In the genomic region with DNA sequence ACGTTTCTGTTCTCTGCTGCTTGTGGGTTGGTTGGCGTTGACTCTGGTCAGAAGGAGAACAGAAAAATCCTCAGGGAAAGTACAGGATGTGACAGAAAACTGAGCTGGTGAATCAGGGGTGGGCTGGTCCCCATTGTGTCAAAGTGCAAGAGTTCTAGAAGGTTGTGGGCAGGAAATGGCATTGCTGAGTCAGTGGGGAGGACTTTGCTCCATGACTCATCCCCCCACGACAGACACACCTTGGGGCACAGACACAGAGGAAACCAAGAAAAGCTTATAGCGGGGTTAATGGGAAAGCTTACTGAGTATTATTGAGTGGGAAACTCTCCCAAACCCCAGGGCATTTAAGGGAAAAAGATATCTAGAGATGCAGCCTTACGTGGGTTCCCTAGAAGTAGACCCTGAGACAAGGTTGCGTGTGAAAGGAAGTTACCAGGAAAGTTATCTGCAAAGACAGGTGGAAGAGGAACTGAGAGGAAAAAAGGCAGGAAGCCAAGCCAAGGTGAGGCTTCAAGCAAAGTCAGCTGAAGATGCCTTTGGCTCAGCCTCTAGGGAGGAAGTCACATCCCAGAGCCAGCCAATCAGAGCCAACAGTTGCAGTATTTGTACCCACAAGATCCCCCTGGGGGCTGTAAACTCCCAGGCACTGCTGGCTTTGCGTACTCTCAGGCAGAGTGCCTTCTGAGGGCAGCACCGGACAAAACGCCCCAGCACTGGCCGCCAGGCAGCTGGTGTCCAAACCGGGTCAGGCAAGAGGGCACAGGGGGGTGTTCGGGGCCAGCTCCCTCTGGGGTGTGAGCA, we compare ENCODE assay signal across 8 cellular contexts.
DNase-seq lines count a peak whose midpoint lies in the region; ATAC-seq and TF ChIP-seq lines count a peak whose summit lies in the region.

No MANE protein-coding gene starts in this region.

- H3K4me2 ChIP-seq in fibroblast of lung (ENCODE audit: extremely low read depth, insufficient read depth, low read length), result peak overlapping the region; percentile 34

- peak; percentile 60 for DNase-seq in activated CD8-positive, alpha-beta memory T cell treated with anti-CD3 and anti-CD28 coated beads for 24 hours
- no peak for DNase-seq in activated CD8-positive, alpha-beta memory T cell treated with anti-CD3 and anti-CD28 coated beads, Interleukin-2, amount 50 U/mL, for 4 hours
- DNase-seq in UCSD-AML1 (lab: John Stamatoyannopoulos, UW; ENCODE audit: unreplicated experiment) (peak; percentile 33), fibroblast of lung (ENCODE audit: low read depth in 2 of 2) (peak; percentile 96 to 98), adrenal gland (no peak), NCI-H187 treated with DMSO at 0.1 percent for 48 hours (lab: John Stamatoyannopoulos, UW) (no peak)
- DNase-seq in stimulated activated CD4-positive, alpha-beta T cell treated with anti-CD3 and anti-CD28 coated beads, Interleukin-4, amount 100 ng/mL, for 48 hours (ENCODE audit: low read depth in 2 of 2), result peak; percentile 30 to 61

- peak overlapping the region in 2 of 4 experiments; percentile 12 to 23 for H3K4me3 ChIP-seq in fibroblast of lung (replicated peaks in 1 of 4; ENCODE audit: control extremely low read depth in 1 of 4, insufficient read depth in 1 of 4, low read depth in 3 of 4, low read length in 4 of 4)
- no peak overlapping the region for H3K4me3 ChIP-seq in adrenal gland

- H3K27me3 ChIP-seq in fibroblast of lung (ENCODE audit: control insufficient read depth, insufficient read depth, low read length) (no peaks in the 10 kb centered on the region), adrenal gland (no peaks in the 10 kb centered on the region)

- H3K4me1 ChIP-seq in fibroblast of lung (ENCODE audit: control insufficient read depth, extremely low read depth, insufficient read depth, low read length) (peaks cover 42% of the 10 kb centered on the region), adrenal gland (replicated peaks in 1 of 2) (no peaks in the 10 kb centered on the region)

- H3K9ac ChIP-seq in fibroblast of lung (ENCODE audit: insufficient read depth, low read length), result no peak overlapping the region

- peak; percentile 74 for ATAC-seq in HG03159 (IDR thresholded peaks at IDR 0.05; ENCODE audit: unreplicated experiment)

- no peak overlapping the region for H2AFZ ChIP-seq in fibroblast of lung (ENCODE audit: low read length)

- H3K79me2 ChIP-seq in fibroblast of lung (ENCODE audit: control insufficient read depth, insufficient read depth, low read length), result no peaks in the 10 kb centered on the region

- no peaks in the 10 kb centered on the region for H3K9me3 ChIP-seq in fibroblast of lung (ENCODE audit: control insufficient read depth, insufficient read depth, low read depth, low read length)
- no peaks in the 10 kb centered on the region for H3K9me3 ChIP-seq in adrenal gland (replicated peaks in 1 of 3)

- H3K36me3 ChIP-seq in fibroblast of lung (ENCODE audit: control insufficient read depth, insufficient read depth, low read length) (no peaks in the 10 kb centered on the region), adrenal gland (replicated peaks in 1 of 2) (no peaks in the 10 kb centered on the region)

- H4K20me1 ChIP-seq in fibroblast of lung (ENCODE audit: control insufficient read depth, extremely low read depth, insufficient read depth, low read length), result no peaks in the 10 kb centered on the region

- TF ChIP-seq CTCF in fibroblast of lung (conservative IDR thresholded peaks at IDR 0.05 in 1 of 2, IDR thresholded peaks at IDR 0.05 in 1 of 2; ENCODE audit: low read depth in 1 of 2, low read length in 2 of 2) (no peak), adrenal gland (IDR thresholded peaks at IDR 0.05) (no peak)

- no peak for TF ChIP-seq POLR2A in adrenal gland (IDR thresholded peaks at IDR 0.05)

- 54 to 64% (median 60%) methylated on average over 8 to 12 of the region's 12 CpGs for WGBS in adrenal gland, 4 donors

- intact Hi-C loops in adrenal gland (cut with DNase I), result no loop called here

- H3K27ac ChIP-seq in fibroblast of lung (ENCODE audit: insufficient read depth, low read length) (peak overlapping the region; percentile 90), adrenal gland (peak overlapping the region in 1 of 5 donors; percentile 54)

Comparison
In these comparisons a context has a peak if more than half of its experiments do, and no peak if none do; other contexts are left out.
1. DNase-seq: peak in activated CD8-positive, alpha-beta memory T cell treated with anti-CD3 and anti-CD28 coated beads for 24 hours (single experiment), UCSD-AML1 (single experiment), fibroblast of lung (2 of 2) and stimulated activated CD4-positive, alpha-beta T cell treated with anti-CD3 and anti-CD28 coated beads, Interleukin-4, amount 100 ng/mL, for 48 hours (2 of 2); none in activated CD8-positive, alpha-beta memory T cell treated with anti-CD3 and anti-CD28 coated beads, Interleukin-2, amount 50 U/mL, for 4 hours (single experiment), adrenal gland (0 of 7) and NCI-H187 treated with DMSO at 0.1 percent for 48 hours (single experiment).